In genomic region chr10:17599089-17599488, GRCh38 we compare ENCODE assay signal across 8 cellular contexts. TPM values are rescaled to one million over a fixed set of nuclear protein-coding genes. Genes with fewer than 3 reads are reported as not detected.
DNase-seq lines count a peak whose midpoint lies in the region; ATAC-seq, FAIRE-seq and TF ChIP-seq lines count a peak whose summit lies in the region.

No MANE protein-coding gene starts in this region.

- H3K79me2 ChIP-seq in fibroblast of lung (ENCODE audit: control insufficient read depth, insufficient read depth, low read length) = no peaks in the 10 kb centered on the region

- H3K36me3 ChIP-seq in fibroblast of lung (ENCODE audit: control insufficient read depth, insufficient read depth, low read length) = no peaks in the 10 kb centered on the region

- DNase-seq in 8988T = peak; percentile 14
- DNase-seq in GM12891 (ENCODE audit: insufficient read length, low spot score) = no peak
- peak; percentile 64 to 75 for DNase-seq in NOMO-1 (lab: John Stamatoyannopoulos, UW; ENCODE audit: unreplicated experiment in 2 of 2)
- DNase-seq in fibroblast of lung (ENCODE audit: low read depth in 2 of 2) = peak; percentile 42 to 67
- no peak for DNase-seq in NCI-H2196 treated with DMSO at 0.1 percent for 48 hours (lab: John Stamatoyannopoulos, UW; ENCODE audit: unreplicated experiment)
- no peak for DNase-seq in mucosa of gallbladder (ENCODE audit: low spot score)

- ATAC-seq in GM18873 (IDR thresholded peaks at IDR 0.05; ENCODE audit: low FRiP score, unreplicated experiment) (no peak), HG03095 (IDR thresholded peaks at IDR 0.05; ENCODE audit: unreplicated experiment) (no peak)

- no peaks in the 10 kb centered on the region for H3K27me3 ChIP-seq in fibroblast of lung (ENCODE audit: control insufficient read depth, insufficient read depth, low read length)

- no peaks in the 10 kb centered on the region for H3K4me1 ChIP-seq in fibroblast of lung (ENCODE audit: control insufficient read depth, extremely low read depth, insufficient read depth, low read length)

- H3K9me3 ChIP-seq in fibroblast of lung (ENCODE audit: control insufficient read depth, insufficient read depth, low read depth, low read length) = no peaks in the 10 kb centered on the region

- no peak overlapping the region for H3K27ac ChIP-seq in fibroblast of lung (ENCODE audit: insufficient read depth, low read length)

- no peak overlapping the region for H3K9ac ChIP-seq in fibroblast of lung (ENCODE audit: insufficient read depth, low read length)

- H3K4me2 ChIP-seq in fibroblast of lung (ENCODE audit: extremely low read depth, insufficient read depth, low read length) = no peak overlapping the region

- no peak for TF ChIP-seq POLR2A in GM12891 (IDR thresholded peaks at IDR 0.05; ENCODE audit: low read depth, low read length)

- FAIRE-seq in GM12891 (lab: Jason Lieb, UNC) = peak; percentile 55

- TF ChIP-seq CTCF in fibroblast of lung (conservative IDR thresholded peaks at IDR 0.05 in 1 of 2, IDR thresholded peaks at IDR 0.05 in 1 of 2; ENCODE audit: low read depth in 1 of 2, low read length in 2 of 2) = peak; percentile 38 to 52

- H3K4me3 ChIP-seq in fibroblast of lung (replicated peaks in 1 of 4; ENCODE audit: control extremely low read depth in 1 of 4, insufficient read depth in 1 of 4, low read depth in 3 of 4, low read length in 4 of 4) = no peak overlapping the region

- no peaks in the 10 kb centered on the region for H4K20me1 ChIP-seq in fibroblast of lung (ENCODE audit: control insufficient read depth, extremely low read depth, insufficient read depth, low read length)

- no peak overlapping the region for H2AFZ ChIP-seq in fibroblast of lung (ENCODE audit: low read length)

TF ChIP-seq in GM12891, 5 proteins besides CTCF, POLR2A, EP300 and RAD21:
- no peak for TF ChIP-seq POLR2AphosphoS5 (IDR thresholded peaks at IDR 0.05; ENCODE audit: low read depth, low read length)
- no peak for TF ChIP-seq POU2F2 (IDR thresholded peaks at IDR 0.05; ENCODE audit: low read depth, low read length)
- no peak for TF ChIP-seq SPI1 (IDR thresholded peaks at IDR 0.05; ENCODE audit: low read depth, low read length)
- no peak for TF ChIP-seq PAX5 (IDR thresholded peaks at IDR 0.05; ENCODE audit: insufficient read depth, low read length, severe bottlenecking)
- no peak for TF ChIP-seq TAF1 (IDR thresholded peaks at IDR 0.05; ENCODE audit: low read depth, low read length)

RNA-seq across cellular contexts. Expression of gene HACD1, which starts 18.1 kb away (rescaled TPM):
- 0.13 TPM for polyA plus RNA-seq in GM12891 (2012; ENCODE audit: low read depth, missing spikeins)
- 23.1 and 37.7 TPM in 2 replicates for total RNA-seq in fibroblast of lung
- polyA plus RNA-seq in fibroblast of lung = 29.6 and 53.4 TPM in 2 replicates
- 37.6 and 60.0 TPM in 2 replicates for polyA plus RNA-seq in fibroblast of lung (2012)
- polyA minus RNA-seq in fibroblast of lung (ENCODE audit: low replicate concordance) = 7.6 and 7.7 TPM in 2 replicates
- 17.0 TPM for total RNA-seq in mucosa of gallbladder

RNA-seq across cellular contexts. Expression of gene STAM, which starts 44.9 kb away (rescaled TPM):
- 7.3 TPM for polyA plus RNA-seq in GM12891 (2012; ENCODE audit: low read depth, missing spikeins)
- 21.6 and 27.9 TPM in 2 replicates for total RNA-seq in fibroblast of lung
- 48.7 and 50.0 TPM in 2 replicates for polyA plus RNA-seq in fibroblast of lung
- 19.4 and 20.2 TPM in 2 replicates for polyA plus RNA-seq in fibroblast of lung (2012)
- 16.3 and 20.1 TPM in 2 replicates for polyA minus RNA-seq in fibroblast of lung (ENCODE audit: low replicate concordance)
- total RNA-seq in mucosa of gallbladder = 20.1 TPM

Comparison
In these comparisons a context has a peak if more than half of its experiments do, and no peak if none do; other contexts are left out.
1. DNase-seq: peak in 8988T (single experiment), NOMO-1 (2 of 2) and fibroblast of lung (2 of 2); none in GM12891 (single experiment), NCI-H2196 treated with DMSO at 0.1 percent for 48 hours (single experiment) and mucosa of gallbladder (single experiment).